ENCODE assay signal across 8 cellular contexts in the genomic region with DNA sequence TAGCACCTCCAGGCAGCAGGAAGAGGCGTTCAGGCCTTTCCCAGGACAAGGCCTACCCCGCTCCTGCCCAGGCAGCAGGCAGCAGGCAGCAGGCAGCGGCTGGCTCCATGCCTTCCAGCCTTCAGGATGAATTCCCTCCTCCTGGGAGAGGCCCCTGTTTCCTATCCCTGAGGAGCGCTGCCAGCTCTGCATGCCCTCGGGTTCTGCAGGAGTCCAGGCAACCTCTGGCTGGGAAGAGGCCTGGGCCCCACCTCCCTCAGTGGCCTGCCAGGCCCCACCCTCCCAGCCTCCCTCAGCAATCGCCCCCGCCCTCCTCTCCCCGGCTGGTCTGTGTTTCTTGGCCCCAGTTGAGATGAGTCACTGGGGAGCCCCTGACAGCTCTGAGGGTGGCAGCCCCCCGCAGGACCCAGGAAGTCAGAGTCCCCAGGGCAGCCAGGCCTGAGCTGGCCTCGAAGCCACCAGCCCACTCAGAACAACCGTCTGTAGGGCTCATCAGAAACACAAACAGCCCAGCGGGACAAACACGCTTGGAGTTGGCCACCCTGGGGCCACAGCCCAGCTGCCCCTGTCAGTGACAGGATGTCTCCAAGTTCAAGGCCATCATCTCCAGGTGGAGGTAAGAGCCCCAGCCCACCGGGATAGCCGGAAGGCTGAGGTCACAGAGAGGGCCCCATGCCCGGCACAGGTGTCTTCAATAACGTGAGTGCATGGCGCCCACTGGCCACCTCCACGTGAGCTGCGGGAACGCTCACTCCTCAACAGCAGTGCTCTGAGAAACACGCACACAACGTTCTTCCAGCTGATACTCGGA. TPM values are rescaled to one million over a fixed set of nuclear protein-coding genes. Genes with fewer than 3 reads are reported as not detected.
DNase-seq lines count a peak whose midpoint lies in the region; ATAC-seq and TF ChIP-seq lines count a peak whose summit lies in the region.

No MANE protein-coding gene starts in this region.

- intact Hi-C loops in sigmoid colon (cut with DNase I) = loop anchor here (5.0 kb wide), 1 partner anchor 50 kb away; no protein-coding TSS in a partner anchor

- H3K36me3 Mint-ChIP-seq in glutamatergic neuron (ENCODE audit: unreplicated experiment) = no peaks in the 10 kb centered on the region
- no peaks in the 10 kb centered on the region for H3K36me3 Mint-ChIP-seq in CD8-positive, alpha-beta memory T cell

- H3K9me3 ChIP-seq in SJCRH30 (replicated peaks) = no peaks in the 10 kb centered on the region
- H3K9me3 ChIP-seq in sigmoid colon = no peaks in the 10 kb centered on the region
- no peaks in the 10 kb centered on the region for H3K9me3 ChIP-seq in CD8-positive, alpha-beta memory T cell (ENCODE audit: low read length)

- no peak for TF ChIP-seq POLR2A in sigmoid colon (IDR thresholded peaks at IDR 0.05)

- WGBS in sigmoid colon, 2 donors = 57 to 64% methylated on average over 24 of the region's 24 CpGs

- ATAC-seq in activated CD4-positive, CD25-positive, alpha-beta regulatory T cell treated with anti-CD3 and anti-CD28 coated beads, Interleukin-2, amount 50 U/mL, for 24 hours = no peak

- CTCF ChIA-PET in CD8-positive, alpha-beta memory T cell (lab: Charles Lee) = no interaction called here

- H3K4me3 Mint-ChIP-seq in glutamatergic neuron (ENCODE audit: unreplicated experiment) = no peak overlapping the region
- no peak overlapping the region for H3K4me3 Mint-ChIP-seq in CD8-positive, alpha-beta memory T cell

- H3K4me3 ChIP-seq in SJCRH30 (peak overlapping the region; percentile 2; the same call in 1 of the 2 replicates), sigmoid colon (no peak overlapping the region)
- no peak overlapping the region for H3K4me3 ChIP-seq in CD8-positive, alpha-beta memory T cell (ENCODE audit: low read length)

- H3K36me3 ChIP-seq in SJCRH30 (no peaks in the 10 kb centered on the region), sigmoid colon (no peaks in the 10 kb centered on the region)
- H3K36me3 ChIP-seq in CD8-positive, alpha-beta memory T cell (ENCODE audit: insufficient read depth, low read length) = no peaks in the 10 kb centered on the region

- in situ Hi-C loops in GM13977 (cut with MboI; ENCODE audit: low pct_unique_long_range_greater_than_20kb, low sequenced_read_pairs, unreplicated experiment) = no loop called here

- H3K27me3 Mint-ChIP-seq in glutamatergic neuron (ENCODE audit: unreplicated experiment) = peaks cover 15% of the 10 kb centered on the region
- peaks cover 4% of the 10 kb centered on the region in 2 donors for H3K27me3 Mint-ChIP-seq in CD8-positive, alpha-beta memory T cell

- peaks cover 11% of the 10 kb centered on the region for H3K9me3 Mint-ChIP-seq in glutamatergic neuron (ENCODE audit: unreplicated experiment)
- no peaks in the 10 kb centered on the region for H3K9me3 Mint-ChIP-seq in CD8-positive, alpha-beta memory T cell

- no peak for TF ChIP-seq EP300 in sigmoid colon (IDR thresholded peaks at IDR 0.05)

- POLR2A ChIA-PET in CD8-positive, alpha-beta memory T cell (lab: Charles Lee) = no interaction called here

- H3K4me1 ChIP-seq in SJCRH30 (peaks cover 51% of the 10 kb centered on the region), sigmoid colon (peaks cover 0 to 45% (median 34%) of the 10 kb centered on the region in 4 donors)
- H3K4me1 ChIP-seq in CD8-positive, alpha-beta memory T cell (ENCODE audit: insufficient read depth, low read length) = no peaks in the 10 kb centered on the region

- DNase-seq in GM13977 (ENCODE audit: low spot score) = peak; percentile 85
- peak; percentile 91 to 92 for DNase-seq in SJCRH30
- peak; percentile 71 for DNase-seq in glutamatergic neuron
- peak; percentile 98 for DNase-seq in sigmoid colon
- DNase-seq in central memory CD4-positive, alpha-beta T cell = no peak
- DNase-seq in CD8-positive, alpha-beta memory T cell = no peak
- no peak for DNase-seq in NK-92 (lab: John Stamatoyannopoulos, UW; ENCODE audit: unreplicated experiment)

- no peak for TF ChIP-seq CTCF in GM13977 (IDR thresholded peaks at IDR 0.05; ENCODE audit: extremely low read depth, insufficient read depth, missing control alignments)
- TF ChIP-seq CTCF in glutamatergic neuron (IDR thresholded peaks at IDR 0.05; ENCODE audit: partially characterized antibody, unreplicated experiment) = no peak
- no peak for TF ChIP-seq CTCF in sigmoid colon (IDR thresholded peaks at IDR 0.05)

- H3K27ac Mint-ChIP-seq in glutamatergic neuron (ENCODE audit: unreplicated experiment) = peak overlapping the region; percentile 87
- no peak overlapping the region for H3K27ac Mint-ChIP-seq in CD8-positive, alpha-beta memory T cell

- H3K27me3 ChIP-seq in SJCRH30 (no peaks in the 10 kb centered on the region), sigmoid colon (no peaks in the 10 kb centered on the region)
- H3K27me3 ChIP-seq in CD8-positive, alpha-beta memory T cell (ENCODE audit: insufficient read depth, low read length, poor library complexity, severe bottlenecking) = no peaks in the 10 kb centered on the region

- peaks cover 44% of the 10 kb centered on the region for H3K4me1 Mint-ChIP-seq in glutamatergic neuron (ENCODE audit: low read depth, unreplicated experiment)
- no peaks in the 10 kb centered on the region for H3K4me1 Mint-ChIP-seq in CD8-positive, alpha-beta memory T cell

- H3K27ac ChIP-seq in SJCRH30 = peak overlapping the region; percentile 86
- H3K27ac ChIP-seq in sigmoid colon = peak overlapping the region; percentile 77 to 84 (median 80)
- H3K27ac ChIP-seq in CD8-positive, alpha-beta memory T cell (ENCODE audit: low read depth, low read length) = no peak overlapping the region

RNA-seq across cellular contexts. Expression of gene CIBAR2, which starts 39.5 kb away (rescaled TPM):
- total RNA-seq in SJCRH30 (2014; rRNA removed; shearing (Covaris generic)) = 0.04 and 0.41 TPM in 2 replicates
- total RNA-seq in glutamatergic neuron (ENCODE audit: unreplicated experiment) (not detected), sigmoid colon (not detected)
- not detected for polyA plus RNA-seq in sigmoid colon
- total RNA-seq in CD8-positive, alpha-beta memory T cell = not detected
- polyA plus RNA-seq in CD8-positive, alpha-beta memory T cell = not detected

Comparison
In these comparisons a context has a peak if more than half of its experiments do, and no peak if none do; other contexts are left out.
1. DNase-seq: peak in GM13977 (single experiment), SJCRH30 (2 of 2), glutamatergic neuron (single experiment) and sigmoid colon (single experiment); none in central memory CD4-positive, alpha-beta T cell (single experiment), CD8-positive, alpha-beta memory T cell (0 of 5) and NK-92 (single experiment).